8 cellular contexts compared by ENCODE assay signal in the genomic region with DNA sequence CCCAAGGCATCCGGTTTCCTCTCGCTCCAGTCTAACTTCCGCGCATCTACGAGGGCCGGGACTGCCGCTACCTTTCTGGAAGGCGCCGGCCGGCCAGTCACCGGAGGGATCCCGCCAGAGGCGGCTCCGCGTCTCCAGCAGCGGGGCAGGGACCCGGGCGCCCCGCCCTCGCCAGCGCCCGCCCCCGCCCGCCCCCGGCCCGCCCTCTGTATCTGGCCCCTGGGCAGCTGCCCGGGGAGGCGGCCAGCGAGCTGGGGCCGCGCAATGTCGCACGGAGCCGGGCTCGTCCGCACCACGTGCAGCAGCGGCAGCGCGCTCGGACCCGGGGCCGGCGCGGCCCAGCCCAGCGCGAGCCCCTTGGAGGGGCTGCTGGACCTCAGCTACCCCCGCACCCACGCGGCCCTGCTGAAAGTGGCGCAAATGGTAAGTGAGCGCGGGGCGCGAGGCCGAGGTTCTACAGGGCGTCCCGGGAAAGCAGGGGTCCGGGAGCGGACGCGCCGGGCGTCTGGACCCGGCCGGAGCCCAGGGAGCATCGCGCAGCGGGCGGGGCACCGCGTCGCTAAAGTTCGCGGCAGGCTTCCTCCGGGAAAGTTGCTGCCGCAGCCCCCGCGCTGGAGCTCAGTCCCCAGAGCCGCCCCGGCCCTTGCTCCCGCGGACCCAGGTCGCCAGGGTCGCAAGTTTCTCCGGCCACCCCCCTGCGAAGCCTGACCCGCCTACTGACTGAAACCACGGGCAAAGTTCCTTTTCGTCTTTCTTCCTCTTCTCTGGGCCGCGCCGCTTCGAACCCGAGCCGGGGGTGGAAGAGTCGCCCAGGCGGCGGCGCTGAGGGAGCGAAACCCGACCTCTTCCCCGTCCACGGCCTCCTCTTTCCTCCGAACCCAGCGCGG. TPM values are rescaled to one million over a fixed set of nuclear protein-coding genes. Genes with fewer than 3 reads are reported as not detected.
A peak's percentile ranks its signal among the peaks of the same experiment; 100 is the strongest.
DNase-seq lines count a peak whose midpoint lies in the region; ATAC-seq, FAIRE-seq and TF ChIP-seq lines count a peak whose summit lies in the region.

CMTM7 (plus strand) TSS at position 211 of the 887 bp plus-strand sequence; CDS start at position 265, 54 bp downstream.

- TF ChIP-seq CTCF in A549 (IDR thresholded peaks at IDR 0.05) (no peak), SU-DHL-6 (IDR thresholded peaks at IDR 0.05; ENCODE audit: insufficient read depth, low read length, poor library complexity, severe bottlenecking) (no peak), heart right ventricle (IDR thresholded peaks at IDR 0.05) (peak in 3 of 9 donors; percentile 10 to 23 (median 11))

- no peak for TF ChIP-seq RAD21 in A549 (conservative IDR thresholded peaks at IDR 0.05 in 1 of 2, IDR thresholded peaks at IDR 0.05 in 1 of 2)

- ATAC-seq in A549 (peak; percentile 91 to 92), GM18907 (IDR thresholded peaks at IDR 0.05; ENCODE audit: unreplicated experiment) (peak; percentile 75), HG03354 (IDR thresholded peaks at IDR 0.05; ENCODE audit: poor library complexity, severe bottlenecking, unreplicated experiment) (peak; percentile 33), heart right ventricle (peak; percentile 81 to 95 (median 90))
- ATAC-seq in activated naive CD8-positive, alpha-beta T cell treated with anti-CD3 and anti-CD28 coated beads, Interleukin-2, amount 10 ng/mL, durations not matched to agents 7 days and 5 days (ENCODE audit: low read depth): peak; percentile 76

- no peak for TF ChIP-seq EP300 in A549 (IDR thresholded peaks at IDR 0.05)

- intact Hi-C loops in heart right ventricle (cut with DNase I): loop anchor here in 3 of 10 donors (5.0 to 10.0 kb wide), 3 partner anchors 75 to 217 kb away; no protein-coding TSS in a partner anchor

- H3K27ac ChIP-seq in A549 (peak within 1 kb of the TSS; percentile 87 to 91), SU-DHL-6 (ENCODE audit: low read depth, low read length) (no peak within 1 kb of the TSS), heart right ventricle (peak within 1 kb of the TSS; percentile 31 to 96 (median 86))

- H3K4me3 ChIP-seq in A549 (peak within 1 kb of the TSS; percentile 88), SU-DHL-6 (ENCODE audit: insufficient read depth, low read length, poor library complexity, severe bottlenecking) (peak within 1 kb of the TSS; percentile 49), heart right ventricle (peak within 1 kb of the TSS; percentile 58 to 95 (median 76))

- H3K4me2 ChIP-seq in A549 (peak within 1 kb of the TSS; percentile 97), SU-DHL-6 (ENCODE audit: low read depth, low read length, poor library complexity, severe bottlenecking) (peak within 1 kb of the TSS; percentile 53)

- peak within 1 kb of the TSS; percentile 44 for H2AFZ ChIP-seq in SU-DHL-6 (ENCODE audit: low read depth, low read length, severe bottlenecking)

- DNase-seq in A549 (ENCODE audit: low read depth in 1 of 2, low spot score in 1 of 2): peak; percentile 43 to 72
- peak; percentile 76 for DNase-seq in activated naive CD8-positive, alpha-beta T cell treated with anti-CD3 and anti-CD28 coated beads, Interleukin-2, amount 10 ng/mL, durations not matched to agents 7 days and 5 days
- DNase-seq in heart right ventricle: peak; percentile 73 to 76
- peak; percentile 15 for DNase-seq in pulmonary artery endothelial cell (ENCODE audit: low read depth, low spot score)
- DNase-seq in middle frontal gyrus (ENCODE audit: extremely low spot score, low spot score): no peak

- no peaks in the 10 kb centered on the region for H3K79me2 ChIP-seq in SU-DHL-6 (ENCODE audit: insufficient read depth, low read length)

- peak within 1 kb of the TSS; percentile 99 for H3K4me3 Mint-ChIP-seq in activated naive CD8-positive, alpha-beta T cell treated with anti-CD3 and anti-CD28 coated beads, Interleukin-2, amount 10 ng/mL, durations not matched to agents 7 days and 5 days

- H3K9ac ChIP-seq in SU-DHL-6 (ENCODE audit: low read length): peak within 1 kb of the TSS; percentile 16; the same call in 1 of the 2 replicates

- H3K9me3 ChIP-seq in A549: no peaks in the 10 kb centered on the region
- no peaks in the 10 kb centered on the region for H3K9me3 ChIP-seq in SU-DHL-6 (ENCODE audit: insufficient read depth, low read length)
- H3K9me3 ChIP-seq in heart right ventricle: no peaks in the 10 kb centered on the region

- no peaks in the 10 kb centered on the region for H3F3A ChIP-seq in SU-DHL-6 (ENCODE audit: insufficient read depth)

- WGBS in A549 (ENCODE audit: missing lambda C conversion rate): under 1% methylated on average over 47 of the region's 107 CpGs
- WGBS in heart right ventricle, 2 donors: 1% methylated on average over 99 to 105 of the region's 107 CpGs

- H3K9me3 Mint-ChIP-seq in activated naive CD8-positive, alpha-beta T cell treated with anti-CD3 and anti-CD28 coated beads, Interleukin-2, amount 10 ng/mL, durations not matched to agents 7 days and 5 days: no peaks in the 10 kb centered on the region

- no peaks in the 10 kb centered on the region for H3K36me3 ChIP-seq in SU-DHL-6 (ENCODE audit: low read length)
- no peaks in the 10 kb centered on the region for H3K36me3 ChIP-seq in heart right ventricle

- H3K36me3 Mint-ChIP-seq in activated naive CD8-positive, alpha-beta T cell treated with anti-CD3 and anti-CD28 coated beads, Interleukin-2, amount 10 ng/mL, durations not matched to agents 7 days and 5 days: peaks cover 6% of the 10 kb centered on the region

- no peaks in the 10 kb centered on the region for H4K20me1 ChIP-seq in SU-DHL-6 (ENCODE audit: low read depth, low read length)

- no peaks in the 10 kb centered on the region for H3K9me2 ChIP-seq in SU-DHL-6 (replicated peaks; ENCODE audit: insufficient read depth, low read length)

- TF ChIP-seq POLR2A in A549 (IDR thresholded peaks at IDR 0.05; ENCODE audit: low read length): peak; percentile 97

- FAIRE-seq in A549 (lab: Jason Lieb, UNC): no peak

- no peaks in the 10 kb centered on the region; the same call in 1 of the 2 replicates for H3K27me3 ChIP-seq in SU-DHL-6 (ENCODE audit: low read length)
- H3K27me3 ChIP-seq in heart right ventricle: no peaks in the 10 kb centered on the region

- H3K27ac Mint-ChIP-seq in activated naive CD8-positive, alpha-beta T cell treated with anti-CD3 and anti-CD28 coated beads, Interleukin-2, amount 10 ng/mL, durations not matched to agents 7 days and 5 days: peak within 1 kb of the TSS; percentile 97

- POLR2A ChIA-PET in A549 (lab: Yijun Ruan, JAX): interaction anchor here (1.0 to 1.4 kb wide), 3 partner anchors 29 to 78 kb away, joined by 3 to 5 read pairs (median 3); no protein-coding TSS in a partner anchor
- POLR2A ChIA-PET in activated naive CD8-positive, alpha-beta T cell treated with anti-CD3 and anti-CD28 coated beads, Interleukin-2, amount 10 ng/mL, durations not matched to agents 7 days and 5 days (lab: Charles Lee): interaction anchor here (0.7 to 2.1 kb wide), 13 partner anchors 9 to 76 kb away, joined by 3 to 15 read pairs (median 5); no protein-coding TSS in a partner anchor

- H3K4me1 Mint-ChIP-seq in activated naive CD8-positive, alpha-beta T cell treated with anti-CD3 and anti-CD28 coated beads, Interleukin-2, amount 10 ng/mL, durations not matched to agents 7 days and 5 days: peaks cover 43% of the 10 kb centered on the region

- no peaks in the 10 kb centered on the region for H3K27me3 Mint-ChIP-seq in activated naive CD8-positive, alpha-beta T cell treated with anti-CD3 and anti-CD28 coated beads, Interleukin-2, amount 10 ng/mL, durations not matched to agents 7 days and 5 days

- CTCF ChIA-PET in A549 (lab: Yijun Ruan, JAX): interaction anchor here (1.1 to 2.5 kb wide), 5 partner anchors 8 to 78 kb away, joined by 3 to 21 read pairs (median 7); no protein-coding TSS in a partner anchor

- H3K4me1 ChIP-seq in A549 (peaks cover 5% of the 10 kb centered on the region; the same call in 1 of the 3 replicates), heart right ventricle (peaks cover 0 to 40% (median 12%) of the 10 kb centered on the region in 9 donors)

TF ChIP-seq in A549, 52 proteins besides CTCF, POLR2A, EP300 and RAD21 (continues in another document):
- TF ChIP-seq, protein P1, sequence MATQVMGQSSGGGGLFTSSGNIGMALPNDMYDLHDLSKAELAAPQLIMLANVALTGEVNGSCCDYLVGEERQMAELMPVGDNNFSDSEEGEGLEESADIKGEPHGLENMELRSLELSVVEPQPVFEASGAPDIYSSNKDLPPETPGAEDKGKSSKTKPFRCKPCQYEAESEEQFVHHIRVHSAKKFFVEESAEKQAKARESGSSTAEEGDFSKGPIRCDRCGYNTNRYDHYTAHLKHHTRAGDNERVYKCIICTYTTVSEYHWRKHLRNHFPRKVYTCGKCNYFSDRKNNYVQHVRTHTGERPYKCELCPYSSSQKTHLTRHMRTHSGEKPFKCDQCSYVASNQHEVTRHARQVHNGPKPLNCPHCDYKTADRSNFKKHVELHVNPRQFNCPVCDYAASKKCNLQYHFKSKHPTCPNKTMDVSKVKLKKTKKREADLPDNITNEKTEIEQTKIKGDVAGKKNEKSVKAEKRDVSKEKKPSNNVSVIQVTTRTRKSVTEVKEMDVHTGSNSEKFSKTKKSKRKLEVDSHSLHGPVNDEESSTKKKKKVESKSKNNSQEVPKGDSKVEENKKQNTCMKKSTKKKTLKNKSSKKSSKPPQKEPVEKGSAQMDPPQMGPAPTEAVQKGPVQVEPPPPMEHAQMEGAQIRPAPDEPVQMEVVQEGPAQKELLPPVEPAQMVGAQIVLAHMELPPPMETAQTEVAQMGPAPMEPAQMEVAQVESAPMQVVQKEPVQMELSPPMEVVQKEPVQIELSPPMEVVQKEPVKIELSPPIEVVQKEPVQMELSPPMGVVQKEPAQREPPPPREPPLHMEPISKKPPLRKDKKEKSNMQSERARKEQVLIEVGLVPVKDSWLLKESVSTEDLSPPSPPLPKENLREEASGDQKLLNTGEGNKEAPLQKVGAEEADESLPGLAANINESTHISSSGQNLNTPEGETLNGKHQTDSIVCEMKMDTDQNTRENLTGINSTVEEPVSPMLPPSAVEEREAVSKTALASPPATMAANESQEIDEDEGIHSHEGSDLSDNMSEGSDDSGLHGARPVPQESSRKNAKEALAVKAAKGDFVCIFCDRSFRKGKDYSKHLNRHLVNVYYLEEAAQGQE (IDR thresholded peaks at IDR 0.05): no peak
- no peak for TF ChIP-seq NPAS2 (CRISPR knock-in tag; IDR thresholded peaks at IDR 0.05; ENCODE audit: borderline replicate concordance)
- no peak for TF ChIP-seq EHMT2 (IDR thresholded peaks at IDR 0.05; ENCODE audit: low read depth)
- TF ChIP-seq RARB (CRISPR knock-in tag; IDR thresholded peaks at IDR 0.05): no peak

RNA-seq across cellular contexts. Expression of gene CMTM7, which starts in this region (rescaled TPM):
- polyA plus RNA-seq in A549 (2011; rRNA removed): 18.7 and 27.1 TPM in 2 replicates
- polyA plus RNA-seq in A549 (2012; cell fraction: cytosol; rRNA removed): 35.7 and 42.0 TPM in 2 replicates
- polyA plus RNA-seq in A549 (2012; cell fraction: nucleus; rRNA removed): 31.6 and 34.6 TPM in 2 replicates
- 12.9 to 15.3 TPM (median 14.2 TPM) in 3 replicates for polyA plus RNA-seq in A549 (2017; fragmentation: RNase III; extraction: RNeasy Plus Mini Kit Qiagen cat#74134 plus additional on column Dnase treatment)
- polyA minus RNA-seq in A549 (2011; rRNA and poly(A)+ RNA removed): 17.8 and 23.1 TPM in 2 replicates
- total RNA-seq in activated naive CD8-positive, alpha-beta T cell treated with anti-CD3 and anti-CD28 coated beads, Interleukin-2, amount 10 ng/mL, durations not matched to agents 7 days and 5 days: 10 to 100 TPM; 45.3 to 49.0 TPM
- 1 to 10 TPM; 1.7 to 9.2 (median 2.8) TPM for total RNA-seq in heart right ventricle
- 1 to 10 TPM; 4.5 to 7.2 TPM for polyA plus RNA-seq in heart right ventricle
- 12.6 and 12.7 TPM in 2 replicates for total RNA-seq in pulmonary artery endothelial cell

Comparison
In these comparisons a context has a peak if more than half of its experiments do, and no peak if none do; other contexts are left out.
1. ATAC-seq: peak in every context shown above with its lines; median percentile 92 in A549; 90 in heart right ventricle; 76 in activated naive CD8-positive, alpha-beta T cell treated with anti-CD3 and anti-CD28 coated beads, Interleukin-2, amount 10 ng/mL, durations not matched to agents 7 days and 5 days; 75 in GM18907; 33 in HG03354.